In the genomic region with DNA sequence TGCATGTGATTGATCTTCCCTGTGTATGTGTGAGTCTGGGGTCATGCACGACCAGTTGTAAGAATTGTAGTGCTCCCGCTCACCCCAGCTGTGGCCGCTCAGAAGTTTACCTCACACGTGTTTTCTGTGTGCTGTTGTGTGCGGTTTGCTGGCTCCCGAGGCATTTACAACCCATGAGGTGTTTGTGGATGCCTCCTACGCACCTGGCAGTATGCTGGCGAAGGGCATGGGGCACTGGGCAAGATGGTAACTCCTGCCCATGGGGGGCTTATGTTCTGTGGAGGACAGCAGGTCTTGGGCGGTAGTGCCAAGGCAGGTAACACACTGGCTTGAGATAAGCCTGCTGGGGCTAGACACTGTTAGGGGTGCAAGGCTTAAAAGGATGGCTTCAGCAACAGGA, we compare ENCODE assay signal across 20 cellular contexts.
DNase-seq lines count a peak whose midpoint lies in the region; ATAC-seq and TF ChIP-seq lines count a peak whose summit lies in the region.
"Had no signal": no experiment of that assay in that cellular context is flagged by ENCODE, and none has a peak within 500 bp of the region (broad histone marks: within the 10 kb centered on the region; RNA-seq: fewer than 3 reads in every experiment).

No MANE protein-coding gene starts in this region.

- peaks cover under 1% of the 10 kb centered on the region for H3K27me3 Mint-ChIP-seq in stimulated activated naive CD8-positive, alpha-beta T cell treated with anti-CD3 and anti-CD28 coated beads, Interleukin-15, amount 100 ng/mL, for 72 hours
- H3K27me3 Mint-ChIP-seq: activated naive CD4-positive, alpha-beta T cell treated with anti-CD3 and anti-CD28 coated beads, Interleukin-2, amount 50 U/mL, for 24 hours; naive B cell had no signal

- no peaks in the 10 kb centered on the region for H3K4me1 ChIP-seq in transverse colon

- peak; percentile 26 for ATAC-seq in stimulated activated naive CD8-positive, alpha-beta T cell treated with anti-CD3 and anti-CD28 coated beads, Interleukin-15, amount 100 ng/mL, for 72 hours
- ATAC-seq in stimulated activated naive CD8-positive, alpha-beta T cell treated with anti-CD3 and anti-CD28 coated beads, Interleukin-15, Interleukin-2, amounts not matched to agents 100 U/mL and 50 U/mL, for 24 hours: no peak
- no peak for ATAC-seq in HG03432 (IDR thresholded peaks at IDR 0.05; ENCODE audit: unreplicated experiment)
- ATAC-seq: activated CD4-positive, CD25-positive, alpha-beta regulatory T cell treated with anti-CD3 and anti-CD28 coated beads, Interleukin-2, amount 50 U/mL, for 24 hours; activated T-cell treated with anti-CD3 and anti-CD28 coated beads, Interleukin-2, amount 50 U/mL, for 72 hours; HCT116; left cardiac atrium; stimulated activated memory B cell treated with anti-CD40 and anti-IgM and Interleukin-4, amounts not matched to agents 10 μg/mL and 1 μg/mL and 100 μg/mL, for 72 hours had no signal

- DNase-seq in stimulated activated naive CD8-positive, alpha-beta T cell treated with anti-CD3 and anti-CD28 coated beads, Interleukin-15, amount 100 ng/mL, for 72 hours: no peak
- DNase-seq in stimulated activated naive CD8-positive, alpha-beta T cell treated with anti-CD3 and anti-CD28 coated beads, Interleukin-15, Interleukin-2, amounts not matched to agents 100 U/mL and 50 U/mL, for 24 hours: no peak
- DNase-seq in activated CD8-positive, alpha-beta memory T cell treated with anti-CD3 and anti-CD28 coated beads, Interleukin-2, amount 50 U/mL, for 4 hours: peak; percentile 3
- DNase-seq in lower leg skin (ENCODE audit: low spot score in 2 of 2): peak; percentile 8 to 65
- DNase-seq in ureter (ENCODE audit: low spot score): peak; percentile 25
- no peak for DNase-seq in transverse colon
- DNase-seq in NCI-H526 (lab: John Stamatoyannopoulos, UW): no peak
- DNase-seq: activated T-cell treated with anti-CD3 and anti-CD28 coated beads, Interleukin-2, amount 50 U/mL, for 72 hours; left cardiac atrium; naive B cell; NCI-H510A; NK-92 treated with Interleukin-12 subunit alpha and Interleukin-12 subunit beta, amount 100 ng/mL, for 24 hours; SIG-M5; stimulated activated CD4-positive, alpha-beta T cell treated with anti-CD3 and anti-CD28 coated beads, Interleukin-2, amount 100 ng/mL, for 48 hours had no signal

- H3K27ac Mint-ChIP-seq in stimulated activated naive CD8-positive, alpha-beta T cell treated with anti-CD3 and anti-CD28 coated beads, Interleukin-15, amount 100 ng/mL, for 72 hours: no peak overlapping the region
- H3K27ac Mint-ChIP-seq: activated naive CD4-positive, alpha-beta T cell treated with anti-CD3 and anti-CD28 coated beads, Interleukin-2, amount 50 U/mL, for 24 hours; activated T-cell treated with anti-CD3 and anti-CD28 coated beads, Interleukin-2, amount 50 U/mL, for 72 hours; naive B cell; stimulated activated memory B cell treated with anti-CD40 and anti-IgM and Interleukin-4, amounts not matched to agents 10 μg/mL and 1 μg/mL and 100 μg/mL, for 72 hours had no signal

- H3K27me3 ChIP-seq in transverse colon: no peaks in the 10 kb centered on the region

- H3K36me3 ChIP-seq in transverse colon: no peaks in the 10 kb centered on the region

- intact Hi-C loops in lower leg skin (cut with DNase I; ENCODE audit: low total_unique reads): no loop called here
- intact Hi-C loops in transverse colon (cut with DNase I; ENCODE audit: low total_unique reads): no loop called here

- no peak overlapping the region for H3K4me3 Mint-ChIP-seq in stimulated activated naive CD8-positive, alpha-beta T cell treated with anti-CD3 and anti-CD28 coated beads, Interleukin-15, amount 100 ng/mL, for 72 hours
- H3K4me3 Mint-ChIP-seq: activated naive CD4-positive, alpha-beta T cell treated with anti-CD3 and anti-CD28 coated beads, Interleukin-2, amount 50 U/mL, for 24 hours; activated T-cell treated with anti-CD3 and anti-CD28 coated beads, Interleukin-2, amount 50 U/mL, for 72 hours; naive B cell; stimulated activated memory B cell treated with anti-CD40 and anti-IgM and Interleukin-4, amounts not matched to agents 10 μg/mL and 1 μg/mL and 100 μg/mL, for 72 hours had no signal

- H3K9me3 Mint-ChIP-seq in stimulated activated naive CD8-positive, alpha-beta T cell treated with anti-CD3 and anti-CD28 coated beads, Interleukin-15, amount 100 ng/mL, for 72 hours: no peaks in the 10 kb centered on the region

- H3K9me3 ChIP-seq in transverse colon: no peaks in the 10 kb centered on the region

- no peaks in the 10 kb centered on the region for H3K4me1 Mint-ChIP-seq in stimulated activated naive CD8-positive, alpha-beta T cell treated with anti-CD3 and anti-CD28 coated beads, Interleukin-15, amount 100 ng/mL, for 72 hours
- H3K4me1 Mint-ChIP-seq: activated naive CD4-positive, alpha-beta T cell treated with anti-CD3 and anti-CD28 coated beads, Interleukin-2, amount 50 U/mL, for 24 hours; naive B cell; stimulated activated memory B cell treated with anti-CD40 and anti-IgM and Interleukin-4, amounts not matched to agents 10 μg/mL and 1 μg/mL and 100 μg/mL, for 72 hours had no signal

- H3K27ac ChIP-seq in transverse colon: no peak overlapping the region

- TF ChIP-seq EP300 in transverse colon (IDR thresholded peaks at IDR 0.05; ENCODE audit: low read depth): no peak

- no peak for TF ChIP-seq CTCF in lower leg skin (IDR thresholded peaks at IDR 0.05)
- no peak for TF ChIP-seq CTCF in transverse colon (IDR thresholded peaks at IDR 0.05)

- H3K4me3 ChIP-seq in lower leg skin (ENCODE audit: low read depth, poor library complexity, severe bottlenecking) (no peak overlapping the region), transverse colon (no peak overlapping the region)
- H3K4me3 ChIP-seq: smooth muscle cell had no signal

- no peak for TF ChIP-seq POLR2A in lower leg skin (IDR thresholded peaks at IDR 0.05)
- TF ChIP-seq POLR2A in transverse colon (IDR thresholded peaks at IDR 0.05): no peak

- WGBS in lower leg skin, 2 donors: 89 to 97% methylated on average over 9 of the region's 9 CpGs
- 81% methylated on average over 9 of the region's 9 CpGs; no CpG with 5 or more reads in 1 of the 2 donors for WGBS in transverse colon (ENCODE audit: low coverage in 1 of 2), 2 donors

- in situ Hi-C loops in transverse colon (cut with MboI; ENCODE audit: low pct_ligation_motif_present in 1 of 4, low pct_unique_long_range_greater_than_20kb in 1 of 4, low sequenced_read_pairs in 3 of 4): no loop called here

Comparison
In these comparisons a context has a peak if more than half of its experiments do, and no peak if none do; other contexts are left out.
1. DNase-seq: peak in activated CD8-positive, alpha-beta memory T cell treated with anti-CD3 and anti-CD28 coated beads, Interleukin-2, amount 50 U/mL, for 4 hours (single experiment), lower leg skin (2 of 2) and ureter (single experiment); none in stimulated activated naive CD8-positive, alpha-beta T cell treated with anti-CD3 and anti-CD28 coated beads, Interleukin-15, amount 100 ng/mL, for 72 hours (0 of 2), stimulated activated naive CD8-positive, alpha-beta T cell treated with anti-CD3 and anti-CD28 coated beads, Interleukin-15, Interleukin-2, amounts not matched to agents 100 U/mL and 50 U/mL, for 24 hours (single experiment), transverse colon (single experiment) and NCI-H526 (0 of 2).